ENCODE assay signal across 21 cellular contexts in genomic region chr6:3939559-3939958, GRCh38.
"Had no signal": no experiment of that assay in that cellular context is flagged by ENCODE, and none has a peak within 500 bp of the region (broad histone marks: within the 10 kb centered on the region; RNA-seq: fewer than 3 reads in every experiment).

No MANE protein-coding gene starts in this region.

- H3K9ac ChIP-seq: parathyroid adenoma had no signal

- H3K4me1 ChIP-seq: left lung, lower lobe of right lung, parathyroid adenoma, suprapubic skin, tibial nerve, uterus had no signal

- H3K36me3 ChIP-seq: left lung, lower lobe of right lung, neutrophil, spleen, suprapubic skin, thoracic aorta, tibial nerve, uterus had no signal

- H3K27ac ChIP-seq: left lung, lower lobe of right lung, neutrophil, parathyroid adenoma, psoas muscle, skin epidermis, spleen, suprapubic skin, thoracic aorta, tibial nerve, uterus had no signal

- H2AFZ ChIP-seq: parathyroid adenoma had no signal

- DNase-seq: hippocampal formation; kidney; left colon; left lung; lower lobe of right lung; mammary epithelial cell; naive thymus-derived CD8-positive, alpha-beta T cell; occipital lobe; psoas muscle; spleen; stimulated activated CD4-positive, alpha-beta T cell treated with anti-CD3 and anti-CD28 coated beads, Interleukin-4, amount 100 ng/mL, for 24 hours; stimulated activated naive CD4-positive, alpha-beta T cell; uterus had no signal

- H3K9me3 ChIP-seq: left lung, lower lobe of right lung, neutrophil, psoas muscle, spleen, suprapubic skin, thoracic aorta, tibial nerve, uterus had no signal

- H3K4me3 ChIP-seq: left lung, lower lobe of right lung, psoas muscle, skin epidermis, spleen, suprapubic skin, thoracic aorta, tibial nerve, uterus had no signal

- ATAC-seq: left colon; lower lobe of right lung; naive thymus-derived CD8-positive, alpha-beta T cell; psoas muscle; sciatic nerve; stimulated activated effector memory CD8-positive, alpha-beta T cell treated with anti-CD3 and anti-CD28 coated beads, Interleukin-12 subunit alpha, Interleukin-12 subunit beta, amount 100 ng/mL, for 72 hours had no signal

- H3K79me2 ChIP-seq: parathyroid adenoma had no signal

- H3K27me3 ChIP-seq: tibial nerve, uterus had no signal
